Comparison of ENCODE assay signal across 1 cellular context in the genomic region with DNA sequence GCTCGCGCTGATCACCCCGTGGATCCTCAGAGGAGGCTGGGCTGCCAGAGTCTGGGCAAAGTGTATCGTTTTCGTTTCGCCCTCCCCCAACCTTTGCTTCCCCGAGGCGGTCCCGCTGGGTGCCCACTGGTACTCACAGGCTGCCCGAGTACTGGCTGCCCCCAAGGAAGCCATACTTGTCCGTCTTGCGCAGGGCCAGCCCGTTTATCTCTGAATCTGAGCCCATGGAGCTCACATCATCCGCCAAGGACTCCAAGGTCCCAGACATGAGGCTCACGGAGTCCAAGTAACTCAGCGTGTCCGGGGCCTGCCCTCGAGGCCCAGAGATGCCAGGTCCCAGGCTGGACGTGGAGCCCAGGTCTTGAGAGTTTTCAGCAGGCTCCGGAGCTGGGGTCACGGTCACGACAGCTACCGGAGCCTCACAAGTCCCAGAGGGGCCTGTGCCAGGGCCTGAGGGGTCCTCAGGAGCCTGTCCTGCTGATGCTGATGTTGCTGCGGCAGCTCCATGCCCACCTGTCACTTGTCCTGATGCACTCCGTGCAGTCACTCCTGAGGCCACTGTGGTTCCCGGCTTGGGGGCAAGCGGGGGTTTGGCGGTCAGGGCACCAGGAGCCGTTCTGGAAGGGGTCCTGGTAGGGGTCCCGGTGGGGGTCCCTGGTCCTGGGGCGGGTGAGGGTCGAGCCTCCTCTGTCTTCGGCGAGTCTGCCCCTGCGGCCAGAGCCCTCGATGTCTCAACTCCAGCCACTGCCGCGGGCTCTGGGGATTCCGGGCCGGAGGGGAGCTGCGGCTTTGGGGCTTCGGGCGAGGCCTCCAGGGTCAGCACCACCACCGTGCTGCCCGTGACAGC.
TF ChIP-seq lines count a peak whose summit lies in the region.

No MANE protein-coding gene starts in this region.

TF ChIP-seq in HepG2, 621 proteins besides CTCF, POLR2A, EP300 and RAD21 (continued from another document):
- no peak for TF ChIP-seq ATF2 (CRISPR knock-in tag; IDR thresholded peaks at IDR 0.05)
- TF ChIP-seq, protein P1, sequence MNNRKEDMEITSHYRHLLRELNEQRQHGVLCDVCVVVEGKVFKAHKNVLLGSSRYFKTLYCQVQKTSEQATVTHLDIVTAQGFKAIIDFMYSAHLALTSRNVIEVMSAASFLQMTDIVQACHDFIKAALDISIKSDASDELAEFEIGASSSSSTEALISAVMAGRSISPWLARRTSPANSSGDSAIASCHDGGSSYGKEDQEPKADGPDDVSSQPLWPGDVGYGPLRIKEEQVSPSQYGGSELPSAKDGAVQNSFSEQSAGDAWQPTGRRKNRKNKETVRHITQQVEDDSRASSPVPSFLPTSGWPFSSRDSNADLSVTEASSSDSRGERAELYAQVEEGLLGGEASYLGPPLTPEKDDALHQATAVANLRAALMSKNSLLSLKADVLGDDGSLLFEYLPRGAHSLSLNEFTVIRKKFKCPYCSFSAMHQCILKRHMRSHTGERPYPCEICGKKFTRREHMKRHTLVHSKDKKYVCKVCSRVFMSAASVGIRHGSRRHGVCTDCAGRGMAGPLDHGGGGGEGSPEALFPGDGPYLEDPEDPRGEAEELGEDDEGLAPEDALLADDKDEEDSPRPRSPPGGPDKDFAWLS (CRISPR knock-in tag; IDR thresholded peaks at IDR 0.05; ENCODE audit: borderline replicate concordance) = no peak
- no peak for TF ChIP-seq ZGPAT (CRISPR knock-in tag; IDR thresholded peaks at IDR 0.05)
- TF ChIP-seq TBL1XR1 (IDR thresholded peaks at IDR 0.05; ENCODE audit: borderline replicate concordance, low read length, partially characterized antibody) = no peak
- no peak for TF ChIP-seq STAG1 (CRISPR knock-in tag; IDR thresholded peaks at IDR 0.05)
- TF ChIP-seq ZSCAN20 (CRISPR knock-in tag; IDR thresholded peaks at IDR 0.05; ENCODE audit: borderline replicate concordance) = no peak
- no peak for TF ChIP-seq GFI1 (CRISPR knock-in tag; IDR thresholded peaks at IDR 0.05; ENCODE audit: borderline replicate concordance)
- TF ChIP-seq ZNF552 (CRISPR knock-in tag; IDR thresholded peaks at IDR 0.05; ENCODE audit: borderline replicate concordance) = no peak
- no peak for TF ChIP-seq ZNF678 (CRISPR knock-in tag; IDR thresholded peaks at IDR 0.05)
- no peak for TF ChIP-seq ASH2L (IDR thresholded peaks at IDR 0.05; ENCODE audit: insufficient read length, low read depth, low read length)
- TF ChIP-seq ZFP62 (CRISPR knock-in tag; IDR thresholded peaks at IDR 0.05) = no peak
- no peak for TF ChIP-seq ZNF782 (CRISPR knock-in tag; IDR thresholded peaks at IDR 0.05; ENCODE audit: borderline replicate concordance)
- no peak for TF ChIP-seq SETDB1 (CRISPR knock-in tag; IDR thresholded peaks at IDR 0.05; ENCODE audit: borderline replicate concordance)
- TF ChIP-seq ZMYM2 (CRISPR knock-in tag; IDR thresholded peaks at IDR 0.05) = no peak
- TF ChIP-seq ZNF598 (CRISPR knock-in tag; IDR thresholded peaks at IDR 0.05; ENCODE audit: borderline replicate concordance) = peak; percentile 74; the same call in 1 of the 2 replicates
- TF ChIP-seq, protein P2, sequence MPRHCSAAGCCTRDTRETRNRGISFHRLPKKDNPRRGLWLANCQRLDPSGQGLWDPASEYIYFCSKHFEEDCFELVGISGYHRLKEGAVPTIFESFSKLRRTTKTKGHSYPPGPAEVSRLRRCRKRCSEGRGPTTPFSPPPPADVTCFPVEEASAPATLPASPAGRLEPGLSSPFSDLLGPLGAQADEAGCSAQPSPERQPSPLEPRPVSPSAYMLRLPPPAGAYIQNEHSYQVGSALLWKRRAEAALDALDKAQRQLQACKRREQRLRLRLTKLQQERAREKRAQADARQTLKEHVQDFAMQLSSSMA (CRISPR knock-in tag; IDR thresholded peaks at IDR 0.05) = peak; percentile 83; the same call in 1 of the 2 replicates
- no peak for TF ChIP-seq CBX1 (IDR thresholded peaks at IDR 0.05; ENCODE audit: low read depth)
- no peak for TF ChIP-seq ZNF614 (CRISPR knock-in tag; IDR thresholded peaks at IDR 0.05; ENCODE audit: borderline replicate concordance)
